Comparison of ENCODE assay signal across 10 cellular contexts in genomic region chr5:134438268-134438622, GRCh38. TPM values are rescaled to one million over a fixed set of nuclear protein-coding genes. Genes with fewer than 3 reads are reported as not detected.
DNase-seq lines count a peak whose midpoint lies in the region; ATAC-seq and TF ChIP-seq lines count a peak whose summit lies in the region.
"Had no signal": no experiment of that assay in that cellular context is flagged by ENCODE, and none has a peak within 500 bp of the region (broad histone marks: within the 10 kb centered on the region; RNA-seq: fewer than 3 reads in every experiment).

No MANE protein-coding gene starts in this region.

- DNase-seq in AG04449 (ENCODE audit: low read depth, low spot score) (peak; percentile 75), M059J (ENCODE audit: low read depth) (peak; percentile 69), cardiac fibroblast (ENCODE audit: low read depth in 2 of 2) (peak; percentile 90 to 97), lung microvascular endothelial cell (ENCODE audit: low read depth in 2 of 2) (peak; percentile 54 to 64), SKM-1 treated with dmso at 0.1 percent for 144 hours (lab: John Stamatoyannopoulos, UW; ENCODE audit: unreplicated experiment) (no peak)
- DNase-seq in activated naive CD4-positive, alpha-beta T cell (lab: John Stamatoyannopoulos, UW) = no peak
- no peak for DNase-seq in activated CD8-positive, alpha-beta T cell treated with anti-CD3 and anti-CD28 coated beads, Interleukin-2, amount 10 ng/mL, durations not matched to agents 7 days and 5 days
- DNase-seq: activated CD4-positive, alpha-beta T cell treated with anti-CD3 and anti-CD28 coated beads, Interleukin-2, amount 10 ng/mL, durations not matched to agents 7 days and 5 days; NCI-H1930 had no signal

- H3K27ac Mint-ChIP-seq in activated CD8-positive, alpha-beta T cell treated with anti-CD3 and anti-CD28 coated beads, Interleukin-2, amount 10 ng/mL, durations not matched to agents 7 days and 5 days = no peak overlapping the region
- H3K27ac Mint-ChIP-seq: activated CD4-positive, alpha-beta T cell treated with anti-CD3 and anti-CD28 coated beads, Interleukin-2, amount 10 ng/mL, durations not matched to agents 7 days and 5 days had no signal

- H3K4me3 Mint-ChIP-seq in activated CD8-positive, alpha-beta T cell treated with anti-CD3 and anti-CD28 coated beads, Interleukin-2, amount 10 ng/mL, durations not matched to agents 7 days and 5 days = no peak overlapping the region
- H3K4me3 Mint-ChIP-seq: activated CD4-positive, alpha-beta T cell treated with anti-CD3 and anti-CD28 coated beads, Interleukin-2, amount 10 ng/mL, durations not matched to agents 7 days and 5 days had no signal

- no peaks in the 10 kb centered on the region for H3K9me3 Mint-ChIP-seq in activated CD8-positive, alpha-beta T cell treated with anti-CD3 and anti-CD28 coated beads, Interleukin-2, amount 10 ng/mL, durations not matched to agents 7 days and 5 days (ENCODE audit: insufficient read depth)
- H3K9me3 Mint-ChIP-seq: activated CD4-positive, alpha-beta T cell treated with anti-CD3 and anti-CD28 coated beads, Interleukin-2, amount 10 ng/mL, durations not matched to agents 7 days and 5 days had no signal

- TF ChIP-seq CTCF in AG04449 (IDR thresholded peaks at IDR 0.05; ENCODE audit: insufficient read depth, low read length, missing control alignments) (no peak), cardiac fibroblast (IDR thresholded peaks at IDR 0.05; ENCODE audit: low read depth, low read length) (no peak)

- ATAC-seq in HG03139 (IDR thresholded peaks at IDR 0.05; ENCODE audit: unreplicated experiment) = no peak
- ATAC-seq in activated CD8-positive, alpha-beta T cell treated with anti-CD3 and anti-CD28 coated beads, Interleukin-2, amount 10 ng/mL, durations not matched to agents 7 days and 5 days = no peak

- peaks cover 15% of the 10 kb centered on the region for H3K4me1 Mint-ChIP-seq in activated CD8-positive, alpha-beta T cell treated with anti-CD3 and anti-CD28 coated beads, Interleukin-2, amount 10 ng/mL, durations not matched to agents 7 days and 5 days (ENCODE audit: low read depth)

- POLR2A ChIA-PET in AG04449 (lab: Yijun Ruan, JAX) = interaction anchor here (0.6 to 0.7 kb wide), 2 partner anchors 14 to 29 kb away, joined by 3 read pairs; no protein-coding TSS in a partner anchor
- POLR2A ChIA-PET in activated CD8-positive, alpha-beta T cell treated with anti-CD3 and anti-CD28 coated beads, Interleukin-2, amount 10 ng/mL, durations not matched to agents 7 days and 5 days (lab: Charles Lee) = no interaction called here

- no peaks in the 10 kb centered on the region for H3K36me3 Mint-ChIP-seq in activated CD8-positive, alpha-beta T cell treated with anti-CD3 and anti-CD28 coated beads, Interleukin-2, amount 10 ng/mL, durations not matched to agents 7 days and 5 days (ENCODE audit: low read depth)

- CTCF ChIA-PET in AG04449 (lab: Yijun Ruan, JAX) = interaction anchor here (1.0 kb wide), 1 partner anchor 149 kb away, joined by 3 read pairs; no protein-coding TSS in a partner anchor
- CTCF ChIA-PET in activated CD8-positive, alpha-beta T cell treated with anti-CD3 and anti-CD28 coated beads, Interleukin-2, amount 10 ng/mL, durations not matched to agents 7 days and 5 days (lab: Charles Lee) = no interaction called here

- H3K4me3 ChIP-seq in AG04449 (ENCODE audit: low read depth, low read length) (no peak overlapping the region), cardiac fibroblast (replicated peaks in 1 of 2; ENCODE audit: low read depth in 2 of 2, low read length in 2 of 2) (no peak overlapping the region)

- H3K27me3 Mint-ChIP-seq in activated CD8-positive, alpha-beta T cell treated with anti-CD3 and anti-CD28 coated beads, Interleukin-2, amount 10 ng/mL, durations not matched to agents 7 days and 5 days (ENCODE audit: low read depth) = no peaks in the 10 kb centered on the region
- H3K27me3 Mint-ChIP-seq: activated CD4-positive, alpha-beta T cell treated with anti-CD3 and anti-CD28 coated beads, Interleukin-2, amount 10 ng/mL, durations not matched to agents 7 days and 5 days had no signal

RNA-seq across cellular contexts. Expression of gene CDKN2AIPNL, which starts 26.6 kb away (rescaled TPM):
- 29.9 and 37.1 TPM in 2 replicates for total RNA-seq in M059J (2014; rRNA removed; shearing (Covaris generic))
- 45.8 and 52.0 TPM in 2 replicates for total RNA-seq in lung microvascular endothelial cell
- 10 to 100 TPM; 31.3 to 32.5 TPM for total RNA-seq in activated CD8-positive, alpha-beta T cell treated with anti-CD3 and anti-CD28 coated beads, Interleukin-2, amount 10 ng/mL, durations not matched to agents 7 days and 5 days

Comparison
In these comparisons a context has a peak if more than half of its experiments do, and no peak if none do; other contexts are left out.
1. DNase-seq: peak in AG04449 (single experiment), M059J (single experiment), cardiac fibroblast (2 of 2) and lung microvascular endothelial cell (2 of 2); none in SKM-1 treated with dmso at 0.1 percent for 144 hours (single experiment), activated naive CD4-positive, alpha-beta T cell (0 of 4) and activated CD8-positive, alpha-beta T cell treated with anti-CD3 and anti-CD28 coated beads, Interleukin-2, amount 10 ng/mL, durations not matched to agents 7 days and 5 days (single experiment).